18 cellular contexts compared by ENCODE assay signal in the genomic region with DNA sequence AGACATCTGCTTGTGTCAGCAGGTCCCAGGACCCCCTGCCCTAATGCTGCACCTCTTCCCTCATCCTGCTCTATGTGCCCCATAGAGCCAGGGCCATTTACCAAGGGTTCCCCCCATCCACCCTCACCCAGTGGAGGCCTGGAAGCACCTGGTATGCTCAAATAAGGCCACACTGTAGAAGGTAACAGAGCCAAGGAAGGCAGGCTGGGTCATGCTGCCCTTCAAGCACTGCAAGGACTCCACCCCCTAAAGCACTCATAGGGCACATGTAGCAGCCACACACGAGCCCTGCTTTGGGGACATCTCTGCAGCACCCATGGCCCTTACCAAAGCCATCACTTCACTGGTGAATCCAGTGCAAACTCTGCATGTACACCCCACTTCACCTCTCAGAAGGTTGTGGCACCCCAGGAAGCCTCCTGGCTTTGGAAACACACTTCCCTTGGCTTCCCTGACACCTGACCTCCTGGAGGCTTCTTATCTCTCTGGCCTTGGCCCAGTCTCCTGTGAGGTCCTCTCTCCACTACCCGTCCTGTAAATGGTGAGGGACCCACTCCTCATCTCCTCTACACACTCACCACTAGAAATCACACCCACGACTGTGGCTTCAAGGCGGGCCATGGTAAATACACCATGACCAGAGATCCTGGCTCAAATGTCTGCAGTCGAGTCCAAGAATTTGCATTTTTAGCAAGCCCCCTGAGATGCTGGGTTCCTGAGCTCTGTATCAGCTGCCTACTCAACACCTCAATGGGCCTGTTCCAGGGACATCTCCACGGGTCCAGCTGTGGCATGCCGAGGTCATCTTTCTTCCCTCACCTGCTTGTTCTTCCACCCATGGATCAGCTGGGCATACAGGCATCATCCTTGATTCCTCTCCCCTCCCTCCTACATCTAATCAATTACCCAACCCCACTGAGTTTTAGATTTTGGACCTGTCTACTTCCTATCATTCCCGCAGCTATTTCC.
DNase-seq lines count a peak whose midpoint lies in the region; ATAC-seq, FAIRE-seq and TF ChIP-seq lines count a peak whose summit lies in the region.
"Had no signal": no experiment of that assay in that cellular context is flagged by ENCODE, and none has a peak within 500 bp of the region (broad histone marks: within the 10 kb centered on the region; RNA-seq: fewer than 3 reads in every experiment).

No MANE protein-coding gene starts in this region.

- H3K4me2 ChIP-seq in HepG2 (ENCODE audit: low read depth, low read length) (no peak overlapping the region), neuronal stem cell (ENCODE audit: insufficient read depth, low read length, poor library complexity, severe bottlenecking) (no peak overlapping the region)

- no peaks in the 10 kb centered on the region for H4K20me1 ChIP-seq in HepG2 (ENCODE audit: insufficient read depth, low read length)

- H2BK15ac ChIP-seq in neuronal stem cell (ENCODE audit: low read length): no peak overlapping the region

- H3K27ac ChIP-seq in right lobe of liver (no peak overlapping the region), HepG2 (ENCODE audit: extremely low read length, insufficient read depth, low read length) (no peak overlapping the region), neuronal stem cell (replicated peaks; ENCODE audit: low read length) (no peak overlapping the region), uterus (no peak overlapping the region)

- H3K23ac ChIP-seq in neuronal stem cell (ENCODE audit: low read depth, low read length, poor library complexity): no peak overlapping the region

- no peak overlapping the region for H4K8ac ChIP-seq in neuronal stem cell (ENCODE audit: low read depth, low read length)

- TF ChIP-seq EP300 in HepG2 (IDR thresholded peaks at IDR 0.05; ENCODE audit: low read depth in 2 of 2, low read length in 2 of 2) (no peak), HepG2 (CRISPR knock-in tag; IDR thresholded peaks at IDR 0.05; ENCODE audit: borderline replicate concordance) (no peak)

- H3K4me3 ChIP-seq in right lobe of liver (no peak overlapping the region), HepG2 (replicated peaks in 1 of 3; ENCODE audit: insufficient read depth in 1 of 3, low read depth in 2 of 3, low read length in 3 of 3) (no peak overlapping the region), neuronal stem cell (ENCODE audit: low read length in 2 of 2) (no peak overlapping the region), uterus (no peak overlapping the region)
- H3K4me3 ChIP-seq: heart right ventricle had no signal

- CTCF ChIA-PET in HepG2 (lab: Yijun Ruan, JAX; ENCODE audit: low intra/inter-chr PET ratio, low total read pairs): no interaction called here

- no peak overlapping the region for H2AK5ac ChIP-seq in neuronal stem cell (ENCODE audit: low read depth, low read length)

- no peak overlapping the region for H3K9ac ChIP-seq in HepG2 (ENCODE audit: insufficient read depth, low read depth, low read length)
- no peak overlapping the region for H3K9ac ChIP-seq in neuronal stem cell (ENCODE audit: low read depth, low read length, poor library complexity)

- H2AFZ ChIP-seq in HepG2 (ENCODE audit: low read length) (no peak overlapping the region), neuronal stem cell (ENCODE audit: low read length) (no peak overlapping the region)

- POLR2A ChIA-PET in HepG2 (lab: Yijun Ruan, JAX): no interaction called here

- no peaks in the 10 kb centered on the region for H3K79me2 ChIP-seq in HepG2 (ENCODE audit: insufficient read depth, low read length)

- intact Hi-C loops in right lobe of liver (cut with DNase I): no loop called here
- intact Hi-C loops in HepG2 (cut with micrococcal nuclease; ENCODE audit: unreplicated experiment): no loop called here
- intact Hi-C loops in uterus (cut with DNase I; ENCODE audit: low total_unique reads): loop anchor here (5.0 kb wide), 1 partner anchor 127 kb away; no protein-coding TSS in a partner anchor

- no peak overlapping the region for H3K4ac ChIP-seq in neuronal stem cell (ENCODE audit: low read length)

- TF ChIP-seq CTCF in right lobe of liver (IDR thresholded peaks at IDR 0.05) (no peak), HepG2 (CRISPR knock-in tag; IDR thresholded peaks at IDR 0.05) (no peak), uterus (IDR thresholded peaks at IDR 0.05) (no peak)

- no peak for TF ChIP-seq POLR2A in right lobe of liver (IDR thresholded peaks at IDR 0.05)
- no peak for TF ChIP-seq POLR2A in HepG2 (IDR thresholded peaks at IDR 0.05; ENCODE audit: insufficient read depth in 1 of 2, low read depth in 2 of 2, low read length in 2 of 2)
- no peak for TF ChIP-seq POLR2A in uterus (IDR thresholded peaks at IDR 0.05)

- H2BK12ac ChIP-seq in neuronal stem cell (ENCODE audit: low read length): peak overlapping the region; percentile 19

- no peak overlapping the region for H2BK120ac ChIP-seq in neuronal stem cell (ENCODE audit: low read depth, low read length)

- ATAC-seq in right lobe of liver: peak; percentile 17 to 29 (median 18)
- ATAC-seq in HepG2: no peak
- peak; percentile 72 for ATAC-seq in esophagus mucosa
- no peak for ATAC-seq in GM21381 (IDR thresholded peaks at IDR 0.05; ENCODE audit: unreplicated experiment)
- ATAC-seq: heart right ventricle had no signal

- WGBS in right lobe of liver (ENCODE audit: insufficient coverage, low coverage, low lambda C conversion rate, missing lambda C conversion rate): 77% methylated on average over 4 of the region's 8 CpGs
- WGBS in HepG2 (ENCODE audit: low lambda C conversion rate): 44% methylated on average over 7 of the region's 8 CpGs
- WGBS in neuronal stem cell (ENCODE audit: extremely low coverage in 2 of 2, insufficient read length in 2 of 2, insufficient replicate concordance in 1 of 2), 2 donors: no CpG with 5 or more reads among the region's 8 CpGs

- H3K27me3 ChIP-seq in right lobe of liver (no peaks in the 10 kb centered on the region), HepG2 (ENCODE audit: control insufficient read depth in 1 of 2, insufficient read depth in 2 of 2, low read length in 2 of 2) (no peaks in the 10 kb centered on the region; a peak in 1 of 5 replicates), neuronal stem cell (ENCODE audit: control insufficient read depth in 3 of 3, insufficient read depth in 3 of 3, low read depth in 1 of 3, low read length in 3 of 3) (peaks cover 0 to 9% (median 0%) of the 10 kb centered on the region in 3 experiments), uterus (no peaks in the 10 kb centered on the region)

- no peak overlapping the region for H4K91ac ChIP-seq in neuronal stem cell (ENCODE audit: low read depth, low read length, poor library complexity)

- no peak overlapping the region for H2BK5ac ChIP-seq in neuronal stem cell (ENCODE audit: low read length)

- H3K14ac ChIP-seq in neuronal stem cell (ENCODE audit: low read length): no peak overlapping the region

- H3K4me1 ChIP-seq in right lobe of liver (peaks cover 0 to 19% (median 8%) of the 10 kb centered on the region in 4 donors), HepG2 (ENCODE audit: insufficient read depth, low read length) (no peaks in the 10 kb centered on the region), neuronal stem cell (ENCODE audit: control insufficient read depth in 2 of 2, insufficient read depth in 1 of 2, low read depth in 1 of 2, low read length in 2 of 2) (no peaks in the 10 kb centered on the region), uterus (peaks cover 0 to 3% of the 10 kb centered on the region in 2 donors)

- in situ Hi-C loops in HepG2 (cut with HindIII; ENCODE audit: extremely low pct_ligation_motif_present, low pct_unique_long_range_greater_than_20kb): no loop called here

- BruUV-seq in HepG2 (replicated peaks; lab: Mats Ljungman, UMichigan): no TSS peak

- H3K79me1 ChIP-seq in neuronal stem cell (ENCODE audit: low read depth, low read length): no peaks in the 10 kb centered on the region

- no peaks in the 10 kb centered on the region for H3K9me3 ChIP-seq in right lobe of liver
- no peaks in the 10 kb centered on the region for H3K9me3 ChIP-seq in HepG2 (ENCODE audit: low read length)
- H3K9me3 ChIP-seq in neuronal stem cell (replicated peaks in 1 of 2; ENCODE audit: control insufficient read depth in 2 of 2, insufficient read depth in 1 of 2, low read depth in 1 of 2, low read length in 2 of 2): no peaks in the 10 kb centered on the region
- no peaks in the 10 kb centered on the region for H3K9me3 ChIP-seq in uterus
- H3K9me3 ChIP-seq: heart right ventricle had no signal

- no peak overlapping the region for H3K18ac ChIP-seq in neuronal stem cell (ENCODE audit: low read length)

- DNase-seq in right lobe of liver (no peak), HepG2 (ENCODE audit: low spot score) (no peak), neuronal stem cell (ENCODE audit: low spot score) (no peak), uterus (no peak), NCI-H1048 (lab: John Stamatoyannopoulos, UW) (no peak)
- no peak for DNase-seq in stimulated activated CD4-positive, alpha-beta T cell treated with anti-CD3 and anti-CD28 coated beads, Interleukin-4, amount 100 ng/mL, for 24 hours
- DNase-seq: activated CD4-positive, CD25-positive, alpha-beta regulatory T cell treated with anti-CD3 and anti-CD28 coated beads, Interleukin-2, amount 50 U/mL, for 72 hours; activated effector memory CD4-positive, alpha-beta T cell treated with anti-CD3 and anti-CD28 coated beads, Interleukin-2, amount 50 U/mL, for 16 hours; DMS79; effector CD8-positive, alpha-beta T cell; heart right ventricle; NCI-H187 treated with DMSO at 0.1 percent for 48 hours; NCI-H446; small intestine; stimulated activated CD4-positive, alpha-beta T cell treated with anti-CD3 and anti-CD28 coated beads, Interleukin-4, amount 100 ng/mL, for 1 hour; substantia nigra had no signal

- H3K36me3 ChIP-seq in right lobe of liver: no peaks in the 10 kb centered on the region
- no peaks in the 10 kb centered on the region for H3K36me3 ChIP-seq in HepG2 (replicated peaks in 1 of 2; ENCODE audit: control insufficient read depth in 1 of 2, insufficient read depth in 2 of 2, low read length in 2 of 2)
- no peaks in the 10 kb centered on the region for H3K36me3 ChIP-seq in neuronal stem cell (replicated peaks in 1 of 2; ENCODE audit: control insufficient read depth in 2 of 2, insufficient read depth in 2 of 2, low read length in 2 of 2)
- H3K36me3 ChIP-seq in uterus: no peaks in the 10 kb centered on the region
- H3K36me3 ChIP-seq: heart right ventricle had no signal

- no peak for TF ChIP-seq RAD21 in HepG2 (CRISPR knock-in tag; IDR thresholded peaks at IDR 0.05)

- no peak for FAIRE-seq in HepG2 (lab: Jason Lieb, UNC)
- FAIRE-seq: small intestine had no signal

TF ChIP-seq in HepG2, 621 proteins besides CTCF, POLR2A, EP300 and RAD21:
- TF ChIP-seq ATAD3A (CRISPR knock-in tag; IDR thresholded peaks at IDR 0.05): no peak

Comparison
In these comparisons a context has a peak if more than half of its experiments do, and no peak if none do; other contexts are left out.
1. ATAC-seq: peak in right lobe of liver (4 of 4) and esophagus mucosa (single experiment); none in HepG2 (single experiment) and GM21381 (single experiment).